31 cellular contexts compared by ENCODE assay signal in genomic region chr16:57087003-57087402, GRCh38.
"Had no signal": no experiment of that assay in that cellular context is flagged by ENCODE, and none has a peak within 500 bp of the region (broad histone marks: within the 10 kb centered on the region; RNA-seq: fewer than 3 reads in every experiment).

No MANE protein-coding gene starts in this region.

- H3K4me3 Mint-ChIP-seq: activated CD4-positive, alpha-beta memory T cell treated with anti-CD3 and anti-CD28 coated beads, Interleukin-2, amount 10 ng/mL, durations not matched to agents 7 days and 5 days; activated CD4-positive, alpha-beta T cell treated with anti-CD3 and anti-CD28 coated beads, Interleukin-2, amount 10 ng/mL, durations not matched to agents 7 days and 5 days; activated naive CD4-positive, alpha-beta T cell treated with anti-CD3 and anti-CD28 coated beads, Interleukin-2, amount 50 U/mL, for 24 hours; activated naive CD8-positive, alpha-beta T cell treated with anti-CD3 and anti-CD28 coated beads, Interleukin-2, amount 10 ng/mL, durations not matched to agents 7 days and 5 days; activated T-cell treated with anti-CD3 and anti-CD28 coated beads, Interleukin-2, amount 50 U/mL, for 24 hours; activated T-cell treated with anti-CD3 and anti-CD28 coated beads, Interleukin-2, amount 50 U/mL, for 72 hours; activated T-helper 17 cell treated with anti-CD3 and anti-CD28 coated beads, Interleukin-2, amount 50 U/mL, for 72 hours; brain; T-helper 17 cell; T-helper 2 cell treated with Interferon-gamma antibody and Interleukin-4, amounts not matched to agents 5 μg/mL and 100 μg/mL, for 36 hours had no signal

- H3K36me3 Mint-ChIP-seq: brain had no signal

- H3K27me3 Mint-ChIP-seq: activated naive CD4-positive, alpha-beta T cell treated with anti-CD3 and anti-CD28 coated beads, Interleukin-2, amount 50 U/mL, for 24 hours; activated T-helper 17 cell treated with anti-CD3 and anti-CD28 coated beads, Interleukin-2, amount 50 U/mL, for 72 hours; brain; T-helper 17 cell had no signal

- H3K36me3 ChIP-seq: ascending aorta, breast epithelium, cardiac muscle cell, colonic mucosa, WERI-Rb-1 had no signal

- H3K4me3 ChIP-seq: ascending aorta, breast epithelium, cardiac muscle cell, colonic mucosa had no signal

- H3K27me3 ChIP-seq: ascending aorta, breast epithelium, cardiac muscle cell, colonic mucosa had no signal

- ATAC-seq: activated T-cell treated with anti-CD3 and anti-CD28 coated beads, Interleukin-2, amount 50 U/mL, for 72 hours; activated T-helper 17 cell treated with anti-CD3 and anti-CD28 coated beads, Interleukin-2, amount 50 U/mL, for 72 hours; esophagus mucosa; T-helper 17 cell had no signal

- DNase-seq: activated CD4-positive, alpha-beta memory T cell treated with anti-CD3 and anti-CD28 coated beads, Interleukin-2, amount 10 ng/mL, durations not matched to agents 7 days and 5 days; activated CD4-positive, alpha-beta T cell treated with anti-CD3 and anti-CD28 coated beads for 1 hour; activated CD4-positive, alpha-beta T cell treated with anti-CD3 and anti-CD28 coated beads for 4 hours; activated CD4-positive, alpha-beta T cell treated with anti-CD3 and anti-CD28 coated beads, Interleukin-2, amount 10 ng/mL, durations not matched to agents 7 days and 5 days; activated CD4-positive, alpha-beta T cell treated with anti-CD3 and anti-CD28 coated beads, Interleukin-2, amount 50 U/mL, for 4 hours; activated CD8-positive, alpha-beta memory T cell treated with anti-CD3 and anti-CD28 coated beads, Interleukin-2, amount 50 U/mL, for 48 hours; activated effector memory CD4-positive, alpha-beta T cell treated with Interleukin-2 at 50 U/mL for 16 hours; activated gamma-delta T cell treated with Interleukin-2 at 50 U/mL for 16 hours; activated naive CD4-positive, alpha-beta T cell treated with Interleukin-2 at 50 U/mL for 16 hours; activated naive CD8-positive, alpha-beta T cell treated with anti-CD3 and anti-CD28 coated beads, Interleukin-2, amount 10 ng/mL, durations not matched to agents 7 days and 5 days; activated T-cell treated with anti-CD3 and anti-CD28 coated beads for 4 hours; activated T-cell treated with anti-CD3 and anti-CD28 coated beads, Interleukin-2, amount 50 U/mL, for 24 hours; activated T-cell treated with anti-CD3 and anti-CD28 coated beads, Interleukin-2, amount 50 U/mL, for 72 hours; central memory CD4-positive, alpha-beta T cell; cerebellar nuclear complex; colonic mucosa; effector CD8-positive, alpha-beta T cell; foreskin fibroblast; head of caudate nucleus; T-helper 1 cell; T-helper 17 cell; T1000; WERI-Rb-1 had no signal

- H3K9me3 Mint-ChIP-seq: activated CD4-positive, alpha-beta memory T cell treated with anti-CD3 and anti-CD28 coated beads, Interleukin-2, amount 10 ng/mL, durations not matched to agents 7 days and 5 days; activated CD4-positive, alpha-beta T cell treated with anti-CD3 and anti-CD28 coated beads, Interleukin-2, amount 10 ng/mL, durations not matched to agents 7 days and 5 days; activated naive CD4-positive, alpha-beta T cell treated with anti-CD3 and anti-CD28 coated beads, Interleukin-2, amount 50 U/mL, for 24 hours; activated naive CD8-positive, alpha-beta T cell treated with anti-CD3 and anti-CD28 coated beads, Interleukin-2, amount 10 ng/mL, durations not matched to agents 7 days and 5 days; activated T-cell treated with anti-CD3 and anti-CD28 coated beads, Interleukin-2, amount 50 U/mL, for 24 hours; activated T-cell treated with anti-CD3 and anti-CD28 coated beads, Interleukin-2, amount 50 U/mL, for 72 hours; activated T-helper 17 cell treated with anti-CD3 and anti-CD28 coated beads, Interleukin-2, amount 50 U/mL, for 72 hours; T-helper 2 cell treated with Interferon-gamma antibody and Interleukin-4, amounts not matched to agents 5 μg/mL and 100 μg/mL, for 36 hours had no signal

- H3K27ac Mint-ChIP-seq: activated CD4-positive, alpha-beta memory T cell treated with anti-CD3 and anti-CD28 coated beads, Interleukin-2, amount 10 ng/mL, durations not matched to agents 7 days and 5 days; activated CD4-positive, alpha-beta T cell treated with anti-CD3 and anti-CD28 coated beads, Interleukin-2, amount 10 ng/mL, durations not matched to agents 7 days and 5 days; activated naive CD4-positive, alpha-beta T cell treated with anti-CD3 and anti-CD28 coated beads, Interleukin-2, amount 50 U/mL, for 24 hours; activated naive CD8-positive, alpha-beta T cell treated with anti-CD3 and anti-CD28 coated beads, Interleukin-2, amount 10 ng/mL, durations not matched to agents 7 days and 5 days; activated T-cell treated with anti-CD3 and anti-CD28 coated beads, Interleukin-2, amount 50 U/mL, for 24 hours; activated T-cell treated with anti-CD3 and anti-CD28 coated beads, Interleukin-2, amount 50 U/mL, for 72 hours; activated T-helper 17 cell treated with anti-CD3 and anti-CD28 coated beads, Interleukin-2, amount 50 U/mL, for 72 hours; brain; T-helper 17 cell; T-helper 2 cell treated with Interferon-gamma antibody and Interleukin-4, amounts not matched to agents 5 μg/mL and 100 μg/mL, for 36 hours had no signal

- H3K27ac ChIP-seq: ascending aorta, breast epithelium, cardiac muscle cell, colonic mucosa, WERI-Rb-1 had no signal

- H3K4me1 ChIP-seq: colonic mucosa had no signal

- H3K9me3 ChIP-seq: ascending aorta, breast epithelium, colonic mucosa had no signal
